Comparison of ENCODE assay signal across 9 cellular contexts in genomic region chr1:15852036-15852827, GRCh38. TPM values are rescaled to one million over a fixed set of nuclear protein-coding genes. Genes with fewer than 3 reads are reported as not detected.
DNase-seq lines count a peak whose midpoint lies in the region; ATAC-seq and TF ChIP-seq lines count a peak whose summit lies in the region.
"Had no signal": no experiment of that assay in that cellular context is flagged by ENCODE, and none has a peak within 500 bp of the region (broad histone marks: within the 10 kb centered on the region; RNA-seq: fewer than 3 reads in every experiment).

No MANE protein-coding gene starts in this region.

- WGBS in smooth muscle cell (ENCODE audit: low lambda C conversion rate): 83% methylated on average over 6 of the region's 6 CpGs

- H3F3A ChIP-seq in smooth muscle cell (ENCODE audit: low read depth): peaks cover 3% of the 10 kb centered on the region

- H2AFZ ChIP-seq in smooth muscle cell (ENCODE audit: low read depth): no peak overlapping the region

- DNase-seq in CD4-positive, alpha-beta memory T cell: no peak
- DNase-seq in RWPE2 (ENCODE audit: low spot score): no peak
- peak; percentile 16 for DNase-seq in myocyte (ENCODE audit: low read depth)
- no peak for DNase-seq in pons (ENCODE audit: low spot score)
- DNase-seq in smooth muscle cell (lab: John Stamatoyannopoulos, UW; ENCODE audit: unreplicated experiment): no peak
- no peak for DNase-seq in GM19238 (ENCODE audit: insufficient read length, low spot score)
- DNase-seq in activated naive CD4-positive, alpha-beta T cell treated with anti-CD3 and anti-CD28 coated beads, Interleukin-2, amount 10 ng/mL, durations not matched to agents 7 days and 5 days: no peak
- DNase-seq: retina had no signal

- H3K4me2 ChIP-seq in smooth muscle cell: no peak overlapping the region

- no peaks in the 10 kb centered on the region for H3K36me3 ChIP-seq in CD4-positive, alpha-beta memory T cell (ENCODE audit: insufficient read depth, low read length)
- peaks cover 32% of the 10 kb centered on the region for H3K36me3 ChIP-seq in RWPE2 (ENCODE audit: low read depth)
- H3K36me3 ChIP-seq in smooth muscle cell (ENCODE audit: low read depth): no peaks in the 10 kb centered on the region

- H3K27me3 ChIP-seq in CD4-positive, alpha-beta memory T cell (ENCODE audit: insufficient read depth, low read length): no peaks in the 10 kb centered on the region
- H3K27me3 ChIP-seq in RWPE2 (ENCODE audit: insufficient read depth, poor library complexity, severe bottlenecking) (no peaks in the 10 kb centered on the region), smooth muscle cell (ENCODE audit: low read depth) (no peaks in the 10 kb centered on the region)

- POLR2A ChIA-PET in CD4-positive, alpha-beta memory T cell (lab: Charles Lee; ENCODE audit: partially characterized antibody): interaction anchor here (0.6 to 12.1 kb wide), 3 partner anchors 14 to 17 kb away, joined by 3 to 510 read pairs (median 4); no protein-coding TSS in a partner anchor

- H3K4me3 Mint-ChIP-seq in CD4-positive, alpha-beta memory T cell: peak overlapping the region in 1 of 8 donors; percentile 10
- H3K4me3 Mint-ChIP-seq in activated naive CD4-positive, alpha-beta T cell treated with anti-CD3 and anti-CD28 coated beads, Interleukin-2, amount 10 ng/mL, durations not matched to agents 7 days and 5 days: no peak overlapping the region

- H4K20me1 ChIP-seq in smooth muscle cell (ENCODE audit: low read depth): peaks cover 54% of the 10 kb centered on the region

- peak overlapping the region in 4 of 7 donors; percentile 20 to 77 (median 66) for H3K27ac Mint-ChIP-seq in CD4-positive, alpha-beta memory T cell
- no peak overlapping the region for H3K27ac Mint-ChIP-seq in activated naive CD4-positive, alpha-beta T cell treated with anti-CD3 and anti-CD28 coated beads, Interleukin-2, amount 10 ng/mL, durations not matched to agents 7 days and 5 days

- intact Hi-C loops in CD4-positive, alpha-beta memory T cell (cut with micrococcal nuclease): no loop called here

- H3K4me3 ChIP-seq in CD4-positive, alpha-beta memory T cell (ENCODE audit: low read length in 2 of 2): no peak overlapping the region
- H3K4me3 ChIP-seq in RWPE2 (ENCODE audit: severe bottlenecking): no peak overlapping the region
- no peak overlapping the region for H3K4me3 ChIP-seq in smooth muscle cell

- no peak overlapping the region for H3K27ac ChIP-seq in CD4-positive, alpha-beta memory T cell (ENCODE audit: low read depth, low read length)
- H3K27ac ChIP-seq in RWPE2 (ENCODE audit: poor library complexity, severe bottlenecking) (peak overlapping the region; percentile 91), smooth muscle cell (ENCODE audit: low read depth) (no peak overlapping the region)

- no peak overlapping the region for H3K9ac ChIP-seq in smooth muscle cell (ENCODE audit: low read depth)

- H3K9me3 Mint-ChIP-seq in CD4-positive, alpha-beta memory T cell: peaks cover 0 to 3% (median 0%) of the 10 kb centered on the region in 8 donors
- H3K9me3 Mint-ChIP-seq in activated naive CD4-positive, alpha-beta T cell treated with anti-CD3 and anti-CD28 coated beads, Interleukin-2, amount 10 ng/mL, durations not matched to agents 7 days and 5 days: no peaks in the 10 kb centered on the region

- H3K4me1 Mint-ChIP-seq in CD4-positive, alpha-beta memory T cell: peaks cover 21 to 66% (median 34%) of the 10 kb centered on the region in 4 donors
- peaks cover 40% of the 10 kb centered on the region for H3K4me1 Mint-ChIP-seq in activated naive CD4-positive, alpha-beta T cell treated with anti-CD3 and anti-CD28 coated beads, Interleukin-2, amount 10 ng/mL, durations not matched to agents 7 days and 5 days

- CTCF ChIA-PET in CD4-positive, alpha-beta memory T cell (lab: Charles Lee; ENCODE audit: partially characterized antibody): no interaction called here
- CTCF ChIA-PET in activated naive CD4-positive, alpha-beta T cell treated with anti-CD3 and anti-CD28 coated beads, Interleukin-2, amount 10 ng/mL, durations not matched to agents 7 days and 5 days (lab: Charles Lee): interaction anchor here (1.7 kb wide), 1 partner anchor 37 kb away, joined by 4 read pairs; no protein-coding TSS in a partner anchor

- peaks cover 83% of the 10 kb centered on the region for H3K79me2 ChIP-seq in smooth muscle cell (ENCODE audit: low read depth)

- H3K9me3 ChIP-seq in CD4-positive, alpha-beta memory T cell (ENCODE audit: control insufficient read depth in 1 of 2, low read length in 2 of 2): no peaks in the 10 kb centered on the region
- H3K9me3 ChIP-seq in RWPE2 (ENCODE audit: severe bottlenecking) (no peaks in the 10 kb centered on the region), smooth muscle cell (replicated peaks; ENCODE audit: low read depth) (no peaks in the 10 kb centered on the region)

- TF ChIP-seq CTCF in RWPE2 (IDR thresholded peaks at IDR 0.05; ENCODE audit: poor library complexity, severe bottlenecking) (no peak), smooth muscle cell (IDR thresholded peaks at IDR 0.05; ENCODE audit: borderline replicate concordance, insufficient read depth, poor library complexity, severe bottlenecking) (no peak)

- no peaks in the 10 kb centered on the region for H3K27me3 Mint-ChIP-seq in CD4-positive, alpha-beta memory T cell
- no peaks in the 10 kb centered on the region for H3K27me3 Mint-ChIP-seq in activated naive CD4-positive, alpha-beta T cell treated with anti-CD3 and anti-CD28 coated beads, Interleukin-2, amount 10 ng/mL, durations not matched to agents 7 days and 5 days

- peaks cover 48% of the 10 kb centered on the region for H3K4me1 ChIP-seq in CD4-positive, alpha-beta memory T cell (ENCODE audit: insufficient read depth, low read length)
- H3K4me1 ChIP-seq in RWPE2 (ENCODE audit: insufficient read depth, poor library complexity, severe bottlenecking) (peaks cover 27% of the 10 kb centered on the region), smooth muscle cell (ENCODE audit: low read depth) (peaks cover 18% of the 10 kb centered on the region)

- H3K36me3 Mint-ChIP-seq in CD4-positive, alpha-beta memory T cell: peaks cover 0 to 15% of the 10 kb centered on the region in 2 donors
- H3K36me3 Mint-ChIP-seq in activated naive CD4-positive, alpha-beta T cell treated with anti-CD3 and anti-CD28 coated beads, Interleukin-2, amount 10 ng/mL, durations not matched to agents 7 days and 5 days: peaks cover 10% of the 10 kb centered on the region

- ATAC-seq in GM21529 (IDR thresholded peaks at IDR 0.05; ENCODE audit: unreplicated experiment) (peak; percentile 30), RWPE2 (ENCODE audit: low read depth) (no peak)

RNA-seq across cellular contexts. Expression of gene SPEN, which starts 4.7 kb away (rescaled TPM):
- total RNA-seq in CD4-positive, alpha-beta memory T cell: 10 to 100 TPM; 80.8 to 87.8 TPM
- 10 to 100 TPM in 1 of 2 donors, 1 to 10 TPM in 1; 2.4 to 44.0 TPM for polyA plus RNA-seq in CD4-positive, alpha-beta memory T cell
- 7.6 and 14.4 TPM in 2 replicates for total RNA-seq in myocyte
- 15.2 TPM for polyA plus RNA-seq in myocyte (2012)
- total RNA-seq in smooth muscle cell: 24.9 and 28.7 TPM in 2 replicates
- polyA plus RNA-seq in smooth muscle cell: 10.6 and 20.0 TPM in 2 replicates

RNA-seq across cellular contexts. Expression of gene UQCRHL, which starts 44.8 kb away (rescaled TPM):
- 1 to 10 TPM; 1.2 to 1.7 TPM for total RNA-seq in CD4-positive, alpha-beta memory T cell
- polyA plus RNA-seq in CD4-positive, alpha-beta memory T cell: 1 to 10 TPM in 1 of 2 donors, under 1 TPM in 1; 0.26 to 1.1 TPM
- total RNA-seq in myocyte (1.5 and 1.6 TPM in 2 replicates), smooth muscle cell (3.9 and 4.4 TPM in 2 replicates)
- 3.6 TPM for polyA plus RNA-seq in myocyte (2012)
- 1.1 and 1.6 TPM in 2 replicates for polyA plus RNA-seq in smooth muscle cell
